In the genomic region with DNA sequence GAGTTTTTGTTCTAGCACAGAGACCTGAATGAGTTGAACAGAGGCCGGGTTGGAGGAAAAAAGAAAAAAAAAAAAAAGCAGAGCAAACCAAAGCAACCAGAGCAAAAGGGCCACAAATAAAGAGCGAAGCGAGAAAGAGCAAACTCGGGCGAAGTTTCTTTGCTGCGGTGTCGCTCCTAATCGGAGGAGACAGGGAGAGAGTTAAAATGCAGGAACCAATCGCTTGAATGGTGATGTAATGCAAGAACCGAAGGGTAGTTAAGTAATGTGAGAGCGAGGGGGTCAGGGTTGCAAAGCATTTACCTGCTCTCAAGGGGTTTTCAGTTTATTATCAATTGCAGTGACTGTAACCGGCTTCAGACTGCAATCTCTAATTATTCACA, we compare ENCODE assay signal across 8 cellular contexts.
DNase-seq lines count a peak whose midpoint lies in the region; ATAC-seq and TF ChIP-seq lines count a peak whose summit lies in the region.

No MANE protein-coding gene starts in this region.

- TF ChIP-seq CTCF in omental fat pad (IDR thresholded peaks at IDR 0.05): no peak

- ATAC-seq in omental fat pad (ENCODE audit: low FRiP score) (peak; percentile 55), GM19397 (IDR thresholded peaks at IDR 0.05; ENCODE audit: unreplicated experiment) (no peak), HG03045 (IDR thresholded peaks at IDR 0.05; ENCODE audit: unreplicated experiment) (no peak)

- DNase-seq in EL (peak; percentile 79), SHP77 (lab: John Stamatoyannopoulos, UW) (peak; percentile 51 to 54), fibroblast of the conjunctiva (ENCODE audit: low read depth) (peak; percentile 70), omental fat pad (ENCODE audit: low spot score) (no peak), NK-92 (lab: John Stamatoyannopoulos, UW; ENCODE audit: unreplicated experiment) (no peak)
- DNase-seq in activated CD4-positive, alpha-beta T cell treated with anti-CD3 and anti-CD28 coated beads for 4 hours: no peak

Comparison
In these comparisons a context has a peak if more than half of its experiments do, and no peak if none do; other contexts are left out.
1. DNase-seq: peak in EL (single experiment), SHP77 (2 of 2) and fibroblast of the conjunctiva (single experiment); none in omental fat pad (single experiment), activated CD4-positive, alpha-beta T cell treated with anti-CD3 and anti-CD28 coated beads for 4 hours (0 of 2) and NK-92 (single experiment).